1 cellular context compared by ENCODE assay signal in genomic region chr10:101112799-101113594, GRCh38.
A peak's percentile ranks its signal among the peaks of the same experiment; 100 is the strongest.
TF ChIP-seq lines count a peak whose summit lies in the region.

No MANE protein-coding gene starts in this region.

TF ChIP-seq in HepG2, 621 proteins besides CTCF, POLR2A, EP300 and RAD21 (continued from another document):
- TF ChIP-seq ZNF766 (CRISPR knock-in tag; IDR thresholded peaks at IDR 0.05; ENCODE audit: borderline replicate concordance) (no peak), THAP11 (CRISPR knock-in tag; IDR thresholded peaks at IDR 0.05) (peak; percentile 36; the same call in 1 of the 2 replicates), LCORL (IDR thresholded peaks at IDR 0.05) (no peak), LCORL (CRISPR knock-in tag; IDR thresholded peaks at IDR 0.05) (peak; percentile 77), NAIF1 (CRISPR knock-in tag; IDR thresholded peaks at IDR 0.05; ENCODE audit: borderline replicate concordance) (no peak; the same call in 1 of the 2 replicates), CEBPG (CRISPR knock-in tag; IDR thresholded peaks at IDR 0.05) (0 out of 2 replicates have a peak, but pooled peaks have one; percentile 27), RXRA (CRISPR knock-in tag; IDR thresholded peaks at IDR 0.05) (peak; percentile 46; the same call in 1 of the 2 replicates), RBFOX2 (IDR thresholded peaks at IDR 0.05; ENCODE audit: low read depth, low read length) (0 out of 2 replicates have a peak, but pooled peaks have one; percentile 26), FOSL2 (CRISPR knock-in tag; IDR thresholded peaks at IDR 0.05) (peak; percentile 53; the same call in 1 of the 2 replicates), TBX2 (CRISPR knock-in tag; IDR thresholded peaks at IDR 0.05; ENCODE audit: borderline replicate concordance) (peak; percentile 68; the same call in 1 of the 2 replicates), ZNF280D (CRISPR knock-in tag; IDR thresholded peaks at IDR 0.05) (peak; percentile 45; the same call in 1 of the 2 replicates), NR2F1 (CRISPR knock-in tag; IDR thresholded peaks at IDR 0.05) (peak; percentile 96 to 99), DPF2 (CRISPR knock-in tag; IDR thresholded peaks at IDR 0.05; ENCODE audit: borderline replicate concordance, low read depth) (0 out of 2 replicates have a peak, but pooled peaks have one; percentile 60), RERE (CRISPR knock-in tag; IDR thresholded peaks at IDR 0.05; ENCODE audit: low read depth) (0 out of 2 replicates have a peak, but pooled peaks have one; percentile 60), MEF2D (CRISPR knock-in tag; IDR thresholded peaks at IDR 0.05) (peak; percentile 28; the same call in 1 of the 2 replicates), ZNF570 (CRISPR knock-in tag; IDR thresholded peaks at IDR 0.05; ENCODE audit: borderline replicate concordance) (no peak), GATAD2A (CRISPR knock-in tag; IDR thresholded peaks at IDR 0.05) (peak; percentile 82), ZBTB20 (CRISPR knock-in tag; IDR thresholded peaks at IDR 0.05; ENCODE audit: borderline replicate concordance, low read depth) (peak; percentile 79; the same call in 1 of the 2 replicates), NFKB2 (CRISPR knock-in tag; IDR thresholded peaks at IDR 0.05; ENCODE audit: borderline replicate concordance) (0 out of 2 replicates have a peak, but pooled peaks have one; percentile 45), PAXIP1 (CRISPR knock-in tag; conservative IDR thresholded peaks at IDR 0.05) (peak; percentile 92), ZNF607 (CRISPR knock-in tag; IDR thresholded peaks at IDR 0.05; ENCODE audit: borderline replicate concordance) (no peak), ZNF770 (CRISPR knock-in tag; IDR thresholded peaks at IDR 0.05) (peak; percentile 88), SAP130 (CRISPR knock-in tag; IDR thresholded peaks at IDR 0.05; ENCODE audit: low read depth) (peak; percentile 55), ASH2L (IDR thresholded peaks at IDR 0.05; ENCODE audit: insufficient read length, low read depth, low read length) (peak; percentile 79), NFYC (CRISPR knock-in tag; IDR thresholded peaks at IDR 0.05) (no peak), TCF12 (IDR thresholded peaks at IDR 0.05) (no peak), TCF12 (CRISPR knock-in tag; IDR thresholded peaks at IDR 0.05) (peak; percentile 9; the same call in 1 of the 2 replicates), ZNF362 (CRISPR knock-in tag; IDR thresholded peaks at IDR 0.05; ENCODE audit: borderline replicate concordance) (peak; percentile 96), MAX (IDR thresholded peaks at IDR 0.05) (peak; percentile 81), GABPA (IDR thresholded peaks at IDR 0.05; ENCODE audit: low read depth, low read length) (no peak), GABPA (CRISPR knock-in tag; IDR thresholded peaks at IDR 0.05; ENCODE audit: low read depth) (peak; percentile 53), POLR2G (IDR thresholded peaks at IDR 0.05; ENCODE audit: low read depth, low read length) (no peak), ZNF841 (CRISPR knock-in tag; IDR thresholded peaks at IDR 0.05; ENCODE audit: borderline replicate concordance) (0 out of 2 replicates have a peak, but pooled peaks have one; percentile 22), PATZ1 (CRISPR knock-in tag; IDR thresholded peaks at IDR 0.05) (peak; percentile 92), CCDC6 (CRISPR knock-in tag; IDR thresholded peaks at IDR 0.05) (0 out of 2 replicates have a peak, but pooled peaks have one; percentile 36), KMT2B (CRISPR knock-in tag; IDR thresholded peaks at IDR 0.05) (no peak)
